1 cellular context compared by ENCODE assay signal in the genomic region with DNA sequence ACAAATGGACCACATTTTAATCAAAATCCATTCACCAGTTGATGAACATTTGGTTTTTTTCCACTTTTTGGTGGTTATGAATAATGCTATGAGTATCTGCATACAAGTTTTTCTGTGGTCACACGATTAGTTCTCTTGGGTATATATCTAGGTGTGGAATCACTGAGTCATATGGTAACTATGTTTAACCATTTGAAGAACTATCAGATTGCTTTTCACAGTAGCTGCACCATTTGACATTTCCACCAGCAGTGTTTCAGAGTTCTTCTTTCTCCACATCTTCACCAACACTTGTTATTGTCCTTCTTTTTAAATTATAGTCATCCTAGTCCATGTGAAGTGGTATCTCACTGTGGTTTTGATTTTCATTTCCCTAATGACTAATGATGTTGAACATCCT.
TF ChIP-seq lines count a peak whose summit lies in the region.

No MANE protein-coding gene starts in this region.

TF ChIP-seq in IMR-90, 13 proteins besides CTCF, POLR2A, EP300 and RAD21:
- TF ChIP-seq NFE2L2 (IDR thresholded peaks at IDR 0.05; ENCODE audit: low read depth, low read length) = no peak
- no peak for TF ChIP-seq CHD1 (IDR thresholded peaks at IDR 0.05; ENCODE audit: low read depth, low read length)
- TF ChIP-seq SMC3 (IDR thresholded peaks at IDR 0.05; ENCODE audit: low read depth, low read length) = no peak
- TF ChIP-seq MXI1 (IDR thresholded peaks at IDR 0.05; ENCODE audit: borderline replicate concordance, low read depth, low read length) = no peak
- TF ChIP-seq, protein P1, sequence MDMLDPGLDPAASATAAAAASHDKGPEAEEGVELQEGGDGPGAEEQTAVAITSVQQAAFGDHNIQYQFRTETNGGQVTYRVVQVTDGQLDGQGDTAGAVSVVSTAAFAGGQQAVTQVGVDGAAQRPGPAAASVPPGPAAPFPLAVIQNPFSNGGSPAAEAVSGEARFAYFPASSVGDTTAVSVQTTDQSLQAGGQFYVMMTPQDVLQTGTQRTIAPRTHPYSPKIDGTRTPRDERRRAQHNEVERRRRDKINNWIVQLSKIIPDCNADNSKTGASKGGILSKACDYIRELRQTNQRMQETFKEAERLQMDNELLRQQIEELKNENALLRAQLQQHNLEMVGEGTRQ (IDR thresholded peaks at IDR 0.05; ENCODE audit: low read depth, low read length) = no peak
- peak; percentile 43; the same call in 1 of the 2 replicates for TF ChIP-seq BHLHE40 (IDR thresholded peaks at IDR 0.05; ENCODE audit: low read depth, low read length)
- TF ChIP-seq MAZ (IDR thresholded peaks at IDR 0.05; ENCODE audit: borderline replicate concordance, low read depth, low read length) = no peak
- peak; percentile 36 for TF ChIP-seq FOS (IDR thresholded peaks at IDR 0.05; ENCODE audit: low read depth, low read length)
